ENCODE assay signal across 23 cellular contexts in genomic region chr1:25803368-25803767, GRCh38. TPM values are rescaled to one million over a fixed set of nuclear protein-coding genes. Genes with fewer than 3 reads are reported as not detected.
DNase-seq lines count a peak whose midpoint lies in the region; ATAC-seq, FAIRE-seq and TF ChIP-seq lines count a peak whose summit lies in the region.
"Had no signal": no experiment of that assay in that cellular context is flagged by ENCODE, and none has a peak within 500 bp of the region (broad histone marks: within the 10 kb centered on the region; RNA-seq: fewer than 3 reads in every experiment).

No MANE protein-coding gene starts in this region.

- BruUV-seq in GM12878 (replicated peaks; lab: Mats Ljungman, UMichigan) = no TSS peak

- intact Hi-C loops in CD4-positive, alpha-beta T cell (cut with DNase I, micrococcal nuclease) = no loop called here
- intact Hi-C loops in GM12878 (cut with micrococcal nuclease; ENCODE audit: unreplicated experiment) = loop anchor here (5.0 to 10.0 kb wide), 2 partner anchors 126 to 559 kb away; partner anchors contain the start of gene RSRP1
- intact Hi-C loops in psoas muscle (cut with DNase I) = loop anchor here in 1 of 2 donors (10.0 kb wide), 2 partner anchors 379 to 559 kb away; partner anchors contain the start of genes RHCE and RSRP1

- H3K79me2 ChIP-seq in KMS-11 (ENCODE audit: insufficient read depth, low read depth) = no peaks in the 10 kb centered on the region
- H3K79me2 ChIP-seq in GM12878 (ENCODE audit: control insufficient read depth, insufficient read depth, low read length) = no peaks in the 10 kb centered on the region

- H4K20me1 ChIP-seq in KMS-11 (ENCODE audit: insufficient read depth) (no peaks in the 10 kb centered on the region), GM12878 (ENCODE audit: control insufficient read depth, insufficient read depth) (no peaks in the 10 kb centered on the region)

- DNase-seq in CD4-positive, alpha-beta T cell = no peak
- DNase-seq in GM12878 (ENCODE audit: low read depth, low spot score) (no peak), psoas muscle (no peak), cerebellum (ENCODE audit: low spot score) (no peak), T1000 (lab: John Stamatoyannopoulos, UW) (no peak)
- no peak for DNase-seq in activated CD4-positive, alpha-beta T cell treated with anti-CD3 and anti-CD28 coated beads, Interleukin-2, amount 50 U/mL, for 48 hours
- DNase-seq: ACHN; DMS53; H7; KG1; MV-4-11; NCI-H1694; NCI-H2081; NCI-H2171; NCI-H345; NCI-H774; NK-92 treated with Interleukin-12 subunit alpha and Interleukin-12 subunit beta, amount 100 ng/mL, for 24 hours; SW 1271 had no signal

- H3K27ac ChIP-seq in CD4-positive, alpha-beta T cell (ENCODE audit: low read depth, low read length) = no peak overlapping the region
- H3K27ac ChIP-seq in KMS-11 (no peak overlapping the region), GM12878 (ENCODE audit: control insufficient read depth, insufficient read depth) (no peak overlapping the region), psoas muscle (peak overlapping the region; percentile 53)
- H3K27ac ChIP-seq: SJSA1 had no signal

- no peak for TF ChIP-seq CTCF in CD4-positive, alpha-beta T cell (IDR thresholded peaks at IDR 0.05)
- TF ChIP-seq CTCF in KMS-11 (conservative IDR thresholded peaks at IDR 0.05; ENCODE audit: low read depth, low read length) (no peak), GM12878 (IDR thresholded peaks at IDR 0.05 in 2 of 3, conservative IDR thresholded peaks at IDR 0.05 in 1 of 3; ENCODE audit: control insufficient read depth in 2 of 3, extremely low read depth in 1 of 3, insufficient read depth in 1 of 3, low read depth in 3 of 3, low read length in 3 of 3) (no peak), psoas muscle (IDR thresholded peaks at IDR 0.05) (no peak)

- H3K4me3 Mint-ChIP-seq in CD4-positive, alpha-beta T cell = peak overlapping the region; percentile 79

- no peak for TF ChIP-seq POLR2A in GM12878 (IDR thresholded peaks at IDR 0.05; ENCODE audit: low read depth, low read length)

- H3K4me1 ChIP-seq in KMS-11 (ENCODE audit: low read depth, poor library complexity, severe bottlenecking) (peaks cover 55% of the 10 kb centered on the region), GM12878 (ENCODE audit: control insufficient read depth, insufficient read depth, low read length) (peaks cover 33% of the 10 kb centered on the region), psoas muscle (peaks cover 64% of the 10 kb centered on the region)

- SMC1A ChIA-PET in GM12878 (lab: Charles Lee; ENCODE audit: uncharacterized antibody, unreplicated experiment) = interaction anchor here (0.9 to 2.2 kb wide), 5 partner anchors 11 to 368 kb away, joined by 3 to 7 read pairs (median 3); no protein-coding TSS in a partner anchor

- H3K4me3 ChIP-seq in KMS-11 (IDR thresholded peaks at IDR 0.05; ENCODE audit: insufficient read depth, low read depth, low read length) (no peak overlapping the region), GM12878 (no peak overlapping the region), psoas muscle (no peak overlapping the region)
- H3K4me3 ChIP-seq: Peyer's patch, SJSA1 had no signal

- TF ChIP-seq EP300 in GM12878 (IDR thresholded peaks at IDR 0.05; ENCODE audit: borderline replicate concordance in 1 of 2, control insufficient read depth in 1 of 2, low read depth in 2 of 2, low read length in 2 of 2) = no peak

- H3K9ac ChIP-seq in KMS-11 (no peak overlapping the region), GM12878 (ENCODE audit: control insufficient read depth, insufficient read depth, low read length) (no peak overlapping the region)

- peak overlapping the region; percentile 35 for H3K27ac Mint-ChIP-seq in CD4-positive, alpha-beta T cell

- no peaks in the 10 kb centered on the region for H3K9me3 ChIP-seq in CD4-positive, alpha-beta T cell (ENCODE audit: control insufficient read depth, low read length)
- H3K9me3 ChIP-seq in GM12878 (replicated peaks; ENCODE audit: control insufficient read depth, insufficient read depth, low read length) (no peaks in the 10 kb centered on the region; the same call in 2 of the 3 replicates), psoas muscle (no peaks in the 10 kb centered on the region)
- H3K9me3 ChIP-seq: Peyer's patch, SJSA1 had no signal

- H3K9me3 Mint-ChIP-seq in CD4-positive, alpha-beta T cell = no peaks in the 10 kb centered on the region

- RAD21 ChIA-PET in GM12878 (lab: Charles Lee; ENCODE audit: unreplicated experiment) = interaction anchor here (1.3 to 2.3 kb wide), 3 partner anchors 16 to 276 kb away, joined by 3 to 6 read pairs (median 5); partner anchors contain the start of gene MTFR1L

- no peak for TF ChIP-seq RAD21 in GM12878 (IDR thresholded peaks at IDR 0.05; ENCODE audit: insufficient read depth, low read depth, low read length)

- POLR2A ChIA-PET in CD4-positive, alpha-beta T cell (lab: Charles Lee) = interaction anchor here (0.7 to 6.5 kb wide), 5 partner anchors 12 to 232 kb away, joined by 3 to 44 read pairs (median 4); partner anchors contain the start of gene MTFR1L
- POLR2A ChIA-PET in GM12878 (lab: Charles Lee) = interaction anchor here (0.7 to 1.6 kb wide), 4 partner anchors 16 to 260 kb away, joined by 3 to 6 read pairs (median 4); partner anchors contain the start of genes LDLRAP1 and MTFR1L

- no peaks in the 10 kb centered on the region for H3K27me3 ChIP-seq in CD4-positive, alpha-beta T cell (ENCODE audit: control insufficient read depth, insufficient read depth, low read length)
- no peaks in the 10 kb centered on the region for H3K27me3 ChIP-seq in KMS-11 (ENCODE audit: insufficient read depth, low read depth)
- H3K27me3 ChIP-seq in GM12878 (replicated peaks in 1 of 2; ENCODE audit: control insufficient read depth in 2 of 2, insufficient read depth in 2 of 2, low read length in 1 of 2) = no peaks in the 10 kb centered on the region
- H3K27me3 ChIP-seq in psoas muscle (ENCODE audit: insufficient read depth in 3 of 3, low read length in 2 of 3) = no peaks in the 10 kb centered on the region
- H3K27me3 ChIP-seq: Peyer's patch, SJSA1 had no signal

- H3K4me2 ChIP-seq in KMS-11 = peak overlapping the region; percentile 44
- peak overlapping the region; percentile 78 for H3K4me2 ChIP-seq in GM12878 (ENCODE audit: control insufficient read depth, insufficient read depth)

- no peak for ATAC-seq in CD4-positive, alpha-beta T cell (ENCODE audit: poor library complexity)
- ATAC-seq in GM12878 = no peak
- ATAC-seq in psoas muscle = no peak
- ATAC-seq in HG02840 (IDR thresholded peaks at IDR 0.05; ENCODE audit: low FRiP score, unreplicated experiment) = no peak

- no peaks in the 10 kb centered on the region for H3K36me3 ChIP-seq in KMS-11 (ENCODE audit: insufficient read depth)
- no peaks in the 10 kb centered on the region for H3K36me3 ChIP-seq in GM12878 (ENCODE audit: control insufficient read depth in 2 of 2, insufficient read depth in 2 of 2, low read length in 1 of 2)
- H3K36me3 ChIP-seq in psoas muscle (ENCODE audit: insufficient read depth in 1 of 2, low read depth in 1 of 2) = peaks cover 0 to 30% of the 10 kb centered on the region in 2 donors

- 92% methylated on average over 1 of the region's 1 CpG for WGBS in GM12878 (ENCODE audit: insufficient coverage, insufficient replicate concordance, low lambda C conversion rate, missing lambda C conversion rate)
- 94 to 100% (median 94%) methylated on average over 1 of the region's 1 CpG for WGBS in psoas muscle, 3 donors

- no peaks in the 10 kb centered on the region for H3K27me3 Mint-ChIP-seq in CD4-positive, alpha-beta T cell

- CTCF ChIA-PET in CD4-positive, alpha-beta T cell (lab: Charles Lee) = interaction anchor here (1.2 to 1.6 kb wide), 2 partner anchors 78 to 195 kb away, joined by 3 to 5 read pairs; no protein-coding TSS in a partner anchor
- CTCF ChIA-PET in GM12878 (lab: Yijun Ruan, JAX) = interaction anchor here (0.7 to 8.4 kb wide), 7 partner anchors 8 to 282 kb away, joined by 3 to 63 read pairs (median 4); partner anchors contain the start of gene MTFR1L

- H3K36me3 Mint-ChIP-seq in CD4-positive, alpha-beta T cell (ENCODE audit: low read depth) = peaks cover 27% of the 10 kb centered on the region

- no peak for FAIRE-seq in GM12878 (lab: Jason Lieb, UNC)
- FAIRE-seq: D721Med had no signal

- H3K4me1 Mint-ChIP-seq in CD4-positive, alpha-beta T cell (ENCODE audit: low read depth) = peaks cover 55% of the 10 kb centered on the region

- in situ Hi-C loops in GM12878 (cut with MboI) = loop anchor here (25.0 kb wide), 1 partner anchor 391 kb away; the partner anchor contains the start of gene RHCE

- H2AFZ ChIP-seq in KMS-11 (ENCODE audit: low read depth) = no peak overlapping the region
- H2AFZ ChIP-seq in GM12878 (ENCODE audit: control insufficient read depth, low read depth, low read length) = no peak overlapping the region

RNA-seq across cellular contexts. Expression of gene SELENON, which starts 3.4 kb away (rescaled TPM):
- total RNA-seq in CD4-positive, alpha-beta T cell = 10 to 100 TPM; 25.3 to 25.7 TPM
- total RNA-seq in GM12878 (2013; cell fraction: nucleolus; rRNA removed) = 7.2 and 8.2 TPM in 2 replicates
- total RNA-seq in GM12878 (2014; rRNA removed) (0.85 and 0.87 TPM in 2 replicates), GM12878 (2014; rRNA removed; fragmentation: Illumina TruSeq; extraction: Trizol) (0.88 and 1.0 TPM in 2 replicates), GM12878 (2021) (4.1 and 5.1 TPM in 2 replicates), psoas muscle (100 to 1,000 TPM in 1 of 4 donors, 10 to 100 TPM in 3; 37.8 to 104 (median 56.1) TPM), cerebellum (21.6 TPM)
- polyA plus RNA-seq in GM12878 (2011; ENCODE audit: low read depth) = 1.4 TPM
- polyA plus RNA-seq in GM12878 (2011; rRNA removed) (0.59 and 0.75 TPM in 2 replicates), GM12878 (2014; fragmentation: Illumina TruSeq; extraction: Trizol) (2.1 and 3.1 TPM in 2 replicates), GM12878 (2014; fragmentation: Nextera tagmentation; extraction: Ambion mirVana) (under 1 TPM; 0.07 to 0.18 TPM), GM12878 (2014; rRNA removed) (1.8 and 2.1 TPM in 2 replicates), GM12878 (2016; fragmentation: Nextera tagmentation; extraction: Ambion mirVana) (under 1 TPM; 0.10 to 0.12 TPM), psoas muscle (10 to 100 TPM; 25.3 to 39.3 (median 29.0) TPM)
- polyA plus RNA-seq in GM12878 (2011; cell fraction: cytosol; rRNA removed) = 1.5 and 2.0 TPM in 2 replicates
- polyA plus RNA-seq in GM12878 (2011; cell fraction: nucleus; rRNA removed) = 1.7 and 1.8 TPM in 2 replicates
- 2.4 and 2.5 TPM in 2 replicates for polyA plus RNA-seq in GM12878 (2012)
- 0.59 and 1.2 TPM in 2 replicates for polyA minus RNA-seq in GM12878 (2011; rRNA and poly(A)+ RNA removed)
- polyA minus RNA-seq in GM12878 (2011; cell fraction: cytosol; rRNA and poly(A)+ RNA removed) = 1.7 and 2.2 TPM in 2 replicates
- polyA minus RNA-seq in GM12878 (2011; cell fraction: nucleus; rRNA and poly(A)+ RNA removed) = 0.36 and 0.67 TPM in 2 replicates

RNA-seq across cellular contexts. Expression of gene MTFR1L, which starts 16.4 kb away (rescaled TPM):
- 10 to 100 TPM; 25.5 to 28.0 TPM for total RNA-seq in CD4-positive, alpha-beta T cell
- 43.1 and 50.9 TPM in 2 replicates for total RNA-seq in GM12878 (2013; cell fraction: nucleolus; rRNA removed)
- total RNA-seq in GM12878 (2014; rRNA removed) (28.1 TPM in 2 replicates), GM12878 (2014; rRNA removed; fragmentation: Illumina TruSeq; extraction: Trizol) (16.4 and 16.9 TPM in 2 replicates), GM12878 (2021) (25.2 and 25.7 TPM in 2 replicates), psoas muscle (100 to 1,000 TPM in 1 of 4 donors, 10 to 100 TPM in 3; 85.2 to 112 (median 94.1) TPM), cerebellum (39.0 TPM)
- 31.3 TPM for polyA plus RNA-seq in GM12878 (2011; ENCODE audit: low read depth)
- polyA plus RNA-seq in GM12878 (2011; rRNA removed) (42.5 and 44.2 TPM in 2 replicates), GM12878 (2014; fragmentation: Illumina TruSeq; extraction: Trizol) (30.7 TPM in 2 replicates), GM12878 (2014; fragmentation: Nextera tagmentation; extraction: Ambion mirVana) (10 to 100 TPM; 26.7 to 30.0 TPM), GM12878 (2014; rRNA removed) (33.8 and 36.3 TPM in 2 replicates), GM12878 (2016; fragmentation: Nextera tagmentation; extraction: Ambion mirVana) (10 to 100 TPM; 31.2 to 31.7 TPM), psoas muscle (100 to 1,000 TPM in 2 of 3 donors, 10 to 100 TPM in 1; 99.2 to 135 (median 110) TPM)
- polyA plus RNA-seq in GM12878 (2011; cell fraction: cytosol; rRNA removed) = 53.6 and 55.7 TPM in 2 replicates
- polyA plus RNA-seq in GM12878 (2011; cell fraction: nucleus; rRNA removed) = 108 and 166 TPM in 2 replicates
- polyA plus RNA-seq in GM12878 (2012) = 29.5 and 41.1 TPM in 2 replicates
- 31.7 and 35.8 TPM in 2 replicates for polyA minus RNA-seq in GM12878 (2011; rRNA and poly(A)+ RNA removed)
- 5.5 and 7.7 TPM in 2 replicates for polyA minus RNA-seq in GM12878 (2011; cell fraction: cytosol; rRNA and poly(A)+ RNA removed)
- 19.7 and 25.5 TPM in 2 replicates for polyA minus RNA-seq in GM12878 (2011; cell fraction: nucleus; rRNA and poly(A)+ RNA removed)

RNA-seq across cellular contexts. Expression of gene AUNIP, which starts 55.9 kb away (rescaled TPM):
- not detected for total RNA-seq in CD4-positive, alpha-beta T cell
- 6.2 and 8.1 TPM in 2 replicates for total RNA-seq in GM12878 (2013; cell fraction: nucleolus; rRNA removed)
- total RNA-seq in GM12878 (2014; rRNA removed) (19.3 and 23.3 TPM in 2 replicates), GM12878 (2014; rRNA removed; fragmentation: Illumina TruSeq; extraction: Trizol) (17.9 and 18.8 TPM in 2 replicates), GM12878 (2021) (11.1 and 11.3 TPM in 2 replicates), psoas muscle (under 1 TPM in 2 of 4 donors, not detected in 2; 0.26 to 0.47 TPM), cerebellum (1.9 TPM)
- 3.0 TPM for polyA plus RNA-seq in GM12878 (2011; ENCODE audit: low read depth)
- polyA plus RNA-seq in GM12878 (2011; rRNA removed) (13.1 and 14.1 TPM in 2 replicates), GM12878 (2014; fragmentation: Illumina TruSeq; extraction: Trizol) (19.3 and 20.1 TPM in 2 replicates), GM12878 (2014; fragmentation: Nextera tagmentation; extraction: Ambion mirVana) (1 to 10 TPM; 3.9 to 6.9 TPM), GM12878 (2014; rRNA removed) (14.6 and 20.0 TPM in 2 replicates), GM12878 (2016; fragmentation: Nextera tagmentation; extraction: Ambion mirVana) (10 to 100 TPM; 10.0 to 12.4 TPM), psoas muscle (under 1 TPM; 0.05 to 0.13 (median 0.07) TPM)
- 8.1 and 9.8 TPM in 2 replicates for polyA plus RNA-seq in GM12878 (2011; cell fraction: cytosol; rRNA removed)
- polyA plus RNA-seq in GM12878 (2011; cell fraction: nucleus; rRNA removed) = 4.5 and 6.2 TPM in 2 replicates
- 2.8 and 3.0 TPM in 2 replicates for polyA plus RNA-seq in GM12878 (2012)
- polyA minus RNA-seq in GM12878 (2011; rRNA and poly(A)+ RNA removed) = 7.5 and 8.7 TPM in 2 replicates
- 3.6 and 4.6 TPM in 2 replicates for polyA minus RNA-seq in GM12878 (2011; cell fraction: cytosol; rRNA and poly(A)+ RNA removed)
- polyA minus RNA-seq in GM12878 (2011; cell fraction: nucleus; rRNA and poly(A)+ RNA removed) = 2.9 and 7.7 TPM in 2 replicates
